Comparison of ENCODE assay signal across 16 cellular contexts in the genomic region with DNA sequence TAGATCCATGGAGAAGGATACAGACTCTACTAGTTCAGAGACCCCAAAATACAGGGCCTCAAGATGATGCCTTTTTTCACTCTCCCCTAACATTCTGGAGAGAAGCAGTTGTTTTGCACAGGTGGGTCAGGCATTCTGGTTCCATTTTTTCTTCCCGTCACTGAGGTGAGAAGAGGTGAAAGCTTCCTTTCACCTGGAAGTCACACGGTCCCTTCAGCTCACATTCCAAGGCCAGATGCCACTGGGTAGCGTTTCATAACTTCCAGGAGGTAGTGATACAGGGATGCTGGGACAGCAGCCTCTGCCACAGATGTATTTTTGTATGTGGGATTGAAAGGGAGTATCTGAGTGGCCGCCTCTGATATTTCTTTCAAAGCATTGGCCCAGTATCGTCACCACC. TPM values are rescaled to one million over a fixed set of nuclear protein-coding genes. Genes with fewer than 3 reads are reported as not detected.
DNase-seq lines count a peak whose midpoint lies in the region; ATAC-seq and TF ChIP-seq lines count a peak whose summit lies in the region.
"Had no signal": no experiment of that assay in that cellular context is flagged by ENCODE, and none has a peak within 500 bp of the region (broad histone marks: within the 10 kb centered on the region; RNA-seq: fewer than 3 reads in every experiment).

No MANE protein-coding gene starts in this region.

- peaks cover 21% of the 10 kb centered on the region for H3K79me2 ChIP-seq in KMS-11 (ENCODE audit: insufficient read depth, low read depth)
- peaks cover 23% of the 10 kb centered on the region for H3K79me2 ChIP-seq in Karpas-422 (ENCODE audit: low read length)

- H3K27me3 ChIP-seq in KMS-11 (ENCODE audit: insufficient read depth, low read depth) (no peaks in the 10 kb centered on the region), Karpas-422 (ENCODE audit: low read length) (no peaks in the 10 kb centered on the region)
- H3K27me3 ChIP-seq: Peyer's patch had no signal

- TF ChIP-seq CTCF in KMS-11 (conservative IDR thresholded peaks at IDR 0.05; ENCODE audit: low read depth, low read length): no peak
- no peak for TF ChIP-seq CTCF in brain (conservative IDR thresholded peaks at IDR 0.05)
- TF ChIP-seq CTCF in nephron (IDR thresholded peaks at IDR 0.05; ENCODE audit: unreplicated experiment in 3 of 3): no peak

- H3K4me2 ChIP-seq in KMS-11: peak overlapping the region; percentile 100
- no peak overlapping the region for H3K4me2 ChIP-seq in Karpas-422 (ENCODE audit: low read depth, low read length, poor library complexity, severe bottlenecking)

- H3K27ac Mint-ChIP-seq in T-helper 2 cell treated with Interferon-gamma antibody and Interleukin-4, amounts not matched to agents 5 μg/mL and 100 μg/mL, for 36 hours: no peak overlapping the region
- no peak overlapping the region for H3K27ac Mint-ChIP-seq in brain
- H3K27ac Mint-ChIP-seq in nephron: peak overlapping the region in 2 of 3 experiments; percentile 46 to 57

- DNase-seq in T-helper 2 cell treated with Interferon-gamma antibody and Interleukin-4, amounts not matched to agents 5 μg/mL and 100 μg/mL, for 36 hours (ENCODE audit: low spot score): no peak
- DNase-seq in T-helper 2 cell: no peak
- DNase-seq in Karpas-422: no peak
- no peak for DNase-seq in AG08395 (ENCODE audit: low spot score)
- DNase-seq: erythroblast; Kasumi-1; left ventricle myocardium inferior; NCI-H1436; Peyer's patch; stimulated activated CD4-positive, alpha-beta T cell treated with anti-CD3 and anti-CD28 coated beads, Interleukin-4, amount 100 ng/mL, for 24 hours had no signal

- H3K36me3 ChIP-seq in KMS-11 (ENCODE audit: insufficient read depth) (no peaks in the 10 kb centered on the region; the same call in 1 of the 2 replicates), Karpas-422 (ENCODE audit: insufficient read depth, low read length) (peaks cover 13% of the 10 kb centered on the region; the same call in 1 of the 2 replicates)

- no peaks in the 10 kb centered on the region for H3K27me3 Mint-ChIP-seq in T-helper 2 cell treated with Interferon-gamma antibody and Interleukin-4, amounts not matched to agents 5 μg/mL and 100 μg/mL, for 36 hours (ENCODE audit: low read depth)
- H3K27me3 Mint-ChIP-seq in brain: peaks cover 9% of the 10 kb centered on the region
- H3K27me3 Mint-ChIP-seq in nephron (ENCODE audit: low read depth): no peaks in the 10 kb centered on the region

- H3K36me3 Mint-ChIP-seq in T-helper 2 cell treated with Interferon-gamma antibody and Interleukin-4, amounts not matched to agents 5 μg/mL and 100 μg/mL, for 36 hours (ENCODE audit: low read depth): peaks cover 34% of the 10 kb centered on the region
- H3K36me3 Mint-ChIP-seq in brain (peaks cover 45% of the 10 kb centered on the region), nephron (ENCODE audit: low read depth) (peaks cover 47% of the 10 kb centered on the region)

- H3K4me1 ChIP-seq in KMS-11 (ENCODE audit: low read depth, poor library complexity, severe bottlenecking) (peaks cover 21% of the 10 kb centered on the region), Karpas-422 (ENCODE audit: low read length) (peaks cover 12% of the 10 kb centered on the region)

- H3K27ac ChIP-seq in KMS-11: peak overlapping the region; percentile 86; the same call in 1 of the 2 replicates
- H3K27ac ChIP-seq in Karpas-422 (ENCODE audit: low read length): no peak overlapping the region
- H3K27ac ChIP-seq: left ventricle myocardium inferior had no signal

- no peaks in the 10 kb centered on the region for H3K9me3 Mint-ChIP-seq in T-helper 2 cell treated with Interferon-gamma antibody and Interleukin-4, amounts not matched to agents 5 μg/mL and 100 μg/mL, for 36 hours
- H3K9me3 Mint-ChIP-seq in brain (peaks cover 0 to 11% (median 3%) of the 10 kb centered on the region in 5 experiments), nephron (peaks cover 9% of the 10 kb centered on the region)

- H4K20me1 ChIP-seq in KMS-11 (ENCODE audit: insufficient read depth) (no peaks in the 10 kb centered on the region), Karpas-422 (ENCODE audit: insufficient read depth, low read depth, low read length) (no peaks in the 10 kb centered on the region)

- H3K9ac ChIP-seq in KMS-11 (no peak overlapping the region; the same call in 1 of the 2 replicates), Karpas-422 (ENCODE audit: low read length) (no peak overlapping the region)

- peaks cover 9% of the 10 kb centered on the region for H3K4me1 Mint-ChIP-seq in T-helper 2 cell treated with Interferon-gamma antibody and Interleukin-4, amounts not matched to agents 5 μg/mL and 100 μg/mL, for 36 hours (ENCODE audit: low read depth)
- H3K4me1 Mint-ChIP-seq in brain (peaks cover 18% of the 10 kb centered on the region), nephron (peaks cover 7% of the 10 kb centered on the region)

- no peaks in the 10 kb centered on the region; the same call in 1 of the 2 replicates for H3K9me3 ChIP-seq in Karpas-422 (ENCODE audit: low read length)
- H3K9me3 ChIP-seq: left ventricle myocardium inferior, Peyer's patch had no signal

- ATAC-seq in HG03025 (IDR thresholded peaks at IDR 0.05; ENCODE audit: low FRiP score, unreplicated experiment): no peak
- ATAC-seq: A549, sciatic nerve had no signal

- no peak overlapping the region for H2AFZ ChIP-seq in KMS-11 (ENCODE audit: low read depth)
- no peak overlapping the region for H2AFZ ChIP-seq in Karpas-422 (ENCODE audit: low read length)

- H3K4me3 ChIP-seq in KMS-11 (IDR thresholded peaks at IDR 0.05; ENCODE audit: insufficient read depth, low read depth, low read length) (no peak overlapping the region), Karpas-422 (ENCODE audit: low read length) (no peak overlapping the region)

- no peaks in the 10 kb centered on the region for H3K9me2 ChIP-seq in Karpas-422 (replicated peaks; ENCODE audit: insufficient read depth, low read length)

- H3K4me3 Mint-ChIP-seq in T-helper 2 cell treated with Interferon-gamma antibody and Interleukin-4, amounts not matched to agents 5 μg/mL and 100 μg/mL, for 36 hours: peak overlapping the region; percentile 29
- H3K4me3 Mint-ChIP-seq in brain (peak overlapping the region; percentile 64 to 93 (median 85)), nephron (peak overlapping the region; percentile 85 to 91 (median 91))

RNA-seq across cellular contexts. Expression of gene CDK10, which starts 1.9 kb away (rescaled TPM):
- 34.8 TPM for polyA plus RNA-seq in brain (ENCODE audit: insufficient read depth, low read depth, low replicate concordance)
- 25.6 and 61.6 TPM in 2 replicates for total RNA-seq in Karpas-422 (2014; rRNA removed; shearing (Covaris generic); ENCODE audit: low replicate concordance)

RNA-seq across cellular contexts. Expression of gene SPATA2L, which starts 13.1 kb away (rescaled TPM):
- polyA plus RNA-seq in brain (ENCODE audit: insufficient read depth, low read depth, low replicate concordance): 14.3 TPM
- 4.7 and 14.8 TPM in 2 replicates for total RNA-seq in Karpas-422 (2014; rRNA removed; shearing (Covaris generic); ENCODE audit: low replicate concordance)

RNA-seq across cellular contexts. Expression of gene SPATA33, which starts 30.8 kb away (rescaled TPM):
- polyA plus RNA-seq in brain (ENCODE audit: insufficient read depth, low read depth, low replicate concordance): 37.2 TPM
- 5.1 and 5.3 TPM in 2 replicates for total RNA-seq in Karpas-422 (2014; rRNA removed; shearing (Covaris generic); ENCODE audit: low replicate concordance)

RNA-seq across cellular contexts. Expression of gene CHMP1A, which starts 30.9 kb away (rescaled TPM):
- polyA plus RNA-seq in brain (ENCODE audit: insufficient read depth, low read depth, low replicate concordance): 100 TPM
- total RNA-seq in Karpas-422 (2014; rRNA removed; shearing (Covaris generic); ENCODE audit: low replicate concordance): 35.3 and 52.4 TPM in 2 replicates

RNA-seq across cellular contexts. Expression of gene VPS9D1, which starts 32.3 kb away (rescaled TPM):
- polyA plus RNA-seq in brain (ENCODE audit: insufficient read depth, low read depth, low replicate concordance): 21.0 TPM
- 4.8 and 5.6 TPM in 2 replicates for total RNA-seq in Karpas-422 (2014; rRNA removed; shearing (Covaris generic); ENCODE audit: low replicate concordance)

Comparison
In these comparisons a context has a peak if more than half of its experiments do, and no peak if none do; other contexts are left out.
1. H3K27ac Mint-ChIP-seq: peak in nephron (2 of 3); none in T-helper 2 cell treated with Interferon-gamma antibody and Interleukin-4, amounts not matched to agents 5 μg/mL and 100 μg/mL, for 36 hours (single experiment) and brain (0 of 5).
2. H3K4me3 Mint-ChIP-seq: peak in every context shown above with its lines; median percentile 91 in nephron; 85 in brain; 29 in T-helper 2 cell treated with Interferon-gamma antibody and Interleukin-4, amounts not matched to agents 5 μg/mL and 100 μg/mL, for 36 hours.